In the genomic region with DNA sequence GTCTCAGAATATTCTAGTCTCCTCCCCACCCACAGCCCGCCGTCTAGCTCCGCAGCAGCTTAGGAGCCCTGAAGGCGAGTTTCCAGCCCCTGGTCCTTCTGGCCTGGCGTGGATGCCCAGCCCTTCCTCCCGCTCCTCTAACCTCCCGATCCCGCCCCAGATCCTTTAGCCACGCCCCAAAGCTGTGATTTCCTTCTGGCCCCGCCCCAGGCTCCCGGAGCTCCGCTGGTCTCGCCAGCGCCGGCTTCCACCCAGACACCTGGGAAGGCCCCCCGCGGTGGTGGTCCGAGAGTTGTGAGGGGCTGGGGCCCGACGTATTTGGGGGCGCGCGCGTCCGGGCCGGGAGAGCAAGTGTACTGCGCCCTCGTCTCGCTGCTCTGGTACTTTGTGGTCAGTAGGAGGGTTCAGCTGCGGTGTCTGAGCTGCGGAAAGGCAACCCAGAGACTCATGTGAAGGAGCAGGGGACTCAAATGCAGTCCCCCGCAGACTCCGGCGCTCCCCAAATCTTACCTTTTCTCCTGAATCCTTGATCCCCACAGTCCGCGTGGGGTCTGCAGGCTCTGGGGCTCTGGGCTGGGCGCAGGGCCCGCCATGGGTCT, we compare ENCODE assay signal across 8 cellular contexts. TPM values are rescaled to one million over a fixed set of nuclear protein-coding genes. Genes with fewer than 3 reads are reported as not detected.
A peak's percentile ranks its signal among the peaks of the same experiment; 100 is the strongest.
DNase-seq lines count a peak whose midpoint lies in the region; ATAC-seq and TF ChIP-seq lines count a peak whose summit lies in the region.

A gene (minus strand): TSS at position 114 of the 599 bp plus-strand sequence. CDS start 2,374 bp downstream, outside the sequence.

- H3K4me1 Mint-ChIP-seq in activated naive CD4-positive, alpha-beta T cell treated with anti-CD3 and anti-CD28 coated beads, Interleukin-2, amount 10 ng/mL, durations not matched to agents 7 days and 5 days, result peaks cover 26% of the 10 kb centered on the region
- H3K4me1 Mint-ChIP-seq in glutamatergic neuron (ENCODE audit: low read depth, unreplicated experiment), result no peaks in the 10 kb centered on the region
- H3K4me1 Mint-ChIP-seq in osteocyte (ENCODE audit: unreplicated experiment), result peaks cover 15% of the 10 kb centered on the region

- H3K4me3 Mint-ChIP-seq in activated naive CD4-positive, alpha-beta T cell treated with anti-CD3 and anti-CD28 coated beads, Interleukin-2, amount 10 ng/mL, durations not matched to agents 7 days and 5 days, result peak within 1 kb of the TSS; percentile 70
- H3K4me3 Mint-ChIP-seq in glutamatergic neuron (ENCODE audit: unreplicated experiment) (peak within 1 kb of the TSS; percentile 74), osteocyte (ENCODE audit: unreplicated experiment) (peak within 1 kb of the TSS; percentile 74)

- TF ChIP-seq CTCF in glutamatergic neuron (IDR thresholded peaks at IDR 0.05; ENCODE audit: partially characterized antibody, unreplicated experiment) (no peak), osteocyte (IDR thresholded peaks at IDR 0.05) (no peak)

- H3K27ac ChIP-seq in SJCRH30, result no peak within 1 kb of the TSS

- H3K4me1 ChIP-seq in SJCRH30, result no peaks in the 10 kb centered on the region

- H3K9me3 ChIP-seq in SJCRH30 (replicated peaks), result no peaks in the 10 kb centered on the region

- no peaks in the 10 kb centered on the region for H3K36me3 ChIP-seq in SJCRH30

- peaks cover 3% of the 10 kb centered on the region for H3K36me3 Mint-ChIP-seq in activated naive CD4-positive, alpha-beta T cell treated with anti-CD3 and anti-CD28 coated beads, Interleukin-2, amount 10 ng/mL, durations not matched to agents 7 days and 5 days
- no peaks in the 10 kb centered on the region for H3K36me3 Mint-ChIP-seq in glutamatergic neuron (ENCODE audit: unreplicated experiment)
- no peaks in the 10 kb centered on the region for H3K36me3 Mint-ChIP-seq in osteocyte (ENCODE audit: unreplicated experiment)

- H3K9me3 Mint-ChIP-seq in activated naive CD4-positive, alpha-beta T cell treated with anti-CD3 and anti-CD28 coated beads, Interleukin-2, amount 10 ng/mL, durations not matched to agents 7 days and 5 days, result no peaks in the 10 kb centered on the region
- H3K9me3 Mint-ChIP-seq in glutamatergic neuron (ENCODE audit: unreplicated experiment), result no peaks in the 10 kb centered on the region
- no peaks in the 10 kb centered on the region for H3K9me3 Mint-ChIP-seq in osteocyte (ENCODE audit: unreplicated experiment)

- no peak for ATAC-seq in GM18909 (IDR thresholded peaks at IDR 0.05; ENCODE audit: poor library complexity, unreplicated experiment)

- H3K27ac Mint-ChIP-seq in activated naive CD4-positive, alpha-beta T cell treated with anti-CD3 and anti-CD28 coated beads, Interleukin-2, amount 10 ng/mL, durations not matched to agents 7 days and 5 days, result no peak within 1 kb of the TSS
- H3K27ac Mint-ChIP-seq in glutamatergic neuron (ENCODE audit: unreplicated experiment), result no peak within 1 kb of the TSS
- H3K27ac Mint-ChIP-seq in osteocyte (ENCODE audit: unreplicated experiment), result no peak within 1 kb of the TSS

- CTCF ChIA-PET in activated naive CD4-positive, alpha-beta T cell treated with anti-CD3 and anti-CD28 coated beads, Interleukin-2, amount 10 ng/mL, durations not matched to agents 7 days and 5 days (lab: Charles Lee), result no interaction called here

- no peak within 1 kb of the TSS for H3K4me3 ChIP-seq in SJCRH30

- H3K27me3 Mint-ChIP-seq in activated naive CD4-positive, alpha-beta T cell treated with anti-CD3 and anti-CD28 coated beads, Interleukin-2, amount 10 ng/mL, durations not matched to agents 7 days and 5 days, result peaks cover 94% of the 10 kb centered on the region
- peaks cover 17% of the 10 kb centered on the region for H3K27me3 Mint-ChIP-seq in glutamatergic neuron (ENCODE audit: unreplicated experiment)
- H3K27me3 Mint-ChIP-seq in osteocyte (ENCODE audit: unreplicated experiment), result peaks cover 6% of the 10 kb centered on the region

- peak; percentile 62 for DNase-seq in D341Med (ENCODE audit: low spot score)
- peak; percentile 31 for DNase-seq in NCI-H2196 treated with DMSO at 0.1 percent for 48 hours (lab: John Stamatoyannopoulos, UW; ENCODE audit: unreplicated experiment)
- DNase-seq in activated naive CD4-positive, alpha-beta T cell treated with anti-CD3 and anti-CD28 coated beads, Interleukin-2, amount 10 ng/mL, durations not matched to agents 7 days and 5 days, result peak; percentile 65
- peak; percentile 81 for DNase-seq in glutamatergic neuron
- no peak for DNase-seq in osteocyte (ENCODE audit: extremely low spot score, unreplicated experiment)
- no peak for DNase-seq in SJCRH30
- no peak for DNase-seq in NCI-H526 treated with DMSO at 0.1 percent for 48 hours (lab: John Stamatoyannopoulos, UW)

- peaks cover 1% of the 10 kb centered on the region; the same call in 1 of the 2 replicates for H3K27me3 ChIP-seq in SJCRH30

RNA-seq across cellular contexts. Expression of the gene that starts here (rescaled TPM):
- total RNA-seq in glutamatergic neuron (ENCODE audit: unreplicated experiment) (not detected), osteocyte (0.16 TPM in 1 of 2 replicates, not detected in the other)
- total RNA-seq in SJCRH30 (2014; rRNA removed; shearing (Covaris generic)), result not detected in 2 replicates

Comparison
In these comparisons a context has a peak if more than half of its experiments do, and no peak if none do; other contexts are left out.
1. Peak in DNase-seq in glutamatergic neuron; RNA of the gene not detected or under 1 TPM.
2. DNase-seq: peak in D341Med (single experiment), NCI-H2196 treated with DMSO at 0.1 percent for 48 hours (single experiment) and activated naive CD4-positive, alpha-beta T cell treated with anti-CD3 and anti-CD28 coated beads, Interleukin-2, amount 10 ng/mL, durations not matched to agents 7 days and 5 days (single experiment); none in osteocyte (single experiment), SJCRH30 (0 of 2) and NCI-H526 treated with DMSO at 0.1 percent for 48 hours (single experiment).
3. Peak in every context shown above with its lines, with median percentiles within 50 percentile points of each other: H3K4me3 Mint-ChIP-seq.